In genomic region chr4:57854748-57855147, GRCh38 we compare ENCODE assay signal across 10 cellular contexts.
A peak's percentile ranks its signal among the peaks of the same experiment; 100 is the strongest.
DNase-seq lines count a peak whose midpoint lies in the region; ATAC-seq and TF ChIP-seq lines count a peak whose summit lies in the region.
"Had no signal": no experiment of that assay in that cellular context is flagged by ENCODE, and none has a peak within 500 bp of the region (broad histone marks: within the 10 kb centered on the region; RNA-seq: fewer than 3 reads in every experiment).

No MANE protein-coding gene starts in this region.

- no peaks in the 10 kb centered on the region for H3K27me3 Mint-ChIP-seq in activated CD8-positive, alpha-beta T cell treated with anti-CD3 and anti-CD28 coated beads, Interleukin-2, amount 10 ng/mL, durations not matched to agents 7 days and 5 days (ENCODE audit: low read depth)

- no peaks in the 10 kb centered on the region for H3K9me3 ChIP-seq in mesodermal cell (ENCODE audit: control insufficient read depth, low read length)

- in situ Hi-C loops in brain microvascular endothelial cell (cut with HindIII; ENCODE audit: low pct_ligation_motif_present, low sequenced_read_pairs) = no loop called here

- no peak overlapping the region for H3K27ac Mint-ChIP-seq in activated CD8-positive, alpha-beta T cell treated with anti-CD3 and anti-CD28 coated beads, Interleukin-2, amount 10 ng/mL, durations not matched to agents 7 days and 5 days

- ATAC-seq in GM18861 (IDR thresholded peaks at IDR 0.05; ENCODE audit: unreplicated experiment) = peak; percentile 72
- ATAC-seq in GM21723 (IDR thresholded peaks at IDR 0.05; ENCODE audit: unreplicated experiment) = peak; percentile 47
- no peak for ATAC-seq in activated CD8-positive, alpha-beta T cell treated with anti-CD3 and anti-CD28 coated beads, Interleukin-2, amount 10 ng/mL, durations not matched to agents 7 days and 5 days

- H3K36me3 Mint-ChIP-seq in activated CD8-positive, alpha-beta T cell treated with anti-CD3 and anti-CD28 coated beads, Interleukin-2, amount 10 ng/mL, durations not matched to agents 7 days and 5 days (ENCODE audit: low read depth) = no peaks in the 10 kb centered on the region

- H3K4me1 ChIP-seq in mesodermal cell (ENCODE audit: control insufficient read depth, insufficient read depth, low read length, poor library complexity, severe bottlenecking) = peaks cover 3% of the 10 kb centered on the region

- no peaks in the 10 kb centered on the region for H3K27me3 ChIP-seq in brain microvascular endothelial cell (replicated peaks)

- 83 to 100% methylated on average over 1 to 2 of the region's 3 CpGs for WGBS in mesodermal cell (ENCODE audit: insufficient coverage in 2 of 2), 2 experiments

- H3K4me3 ChIP-seq in Jurkat, Clone E6-1 (ENCODE audit: low read length) = peak overlapping the region; percentile 15; the same call in 1 of the 2 replicates
- H3K4me3 ChIP-seq in mesodermal cell (ENCODE audit: extremely low read depth, insufficient read depth, low read length, poor library complexity, severe bottlenecking) (no peak overlapping the region), brain microvascular endothelial cell (ENCODE audit: low read depth, low read length) (no peak overlapping the region)

- DNase-seq in Jurkat, Clone E6-1 (ENCODE audit: low read depth, low spot score) = peak; percentile 27
- DNase-seq in putamen (ENCODE audit: low spot score) (no peak), brain microvascular endothelial cell (no peak), GDM1 (lab: John Stamatoyannopoulos, UW) (no peak)
- no peak for DNase-seq in activated CD8-positive, alpha-beta T cell treated with anti-CD3 and anti-CD28 coated beads, Interleukin-2, amount 10 ng/mL, durations not matched to agents 7 days and 5 days
- DNase-seq: NCI-H1105 treated with DMSO at 0.1 percent for 48 hours; stimulated activated naive CD4-positive, alpha-beta T cell treated with Interleukin-2 at 50 U/mL for 16 hours had no signal

- POLR2A ChIA-PET in activated CD8-positive, alpha-beta T cell treated with anti-CD3 and anti-CD28 coated beads, Interleukin-2, amount 10 ng/mL, durations not matched to agents 7 days and 5 days (lab: Charles Lee) = no interaction called here

- H3K36me3 ChIP-seq in mesodermal cell (ENCODE audit: control insufficient read depth, insufficient read depth, low read length) (no peaks in the 10 kb centered on the region), brain microvascular endothelial cell (replicated peaks) (no peaks in the 10 kb centered on the region)

- H3K27ac ChIP-seq in mesodermal cell (ENCODE audit: low read depth, low read length, severe bottlenecking) = peak overlapping the region; percentile 29
- H3K27ac ChIP-seq in brain microvascular endothelial cell = no peak overlapping the region

- no peak overlapping the region for H3K4me3 Mint-ChIP-seq in activated CD8-positive, alpha-beta T cell treated with anti-CD3 and anti-CD28 coated beads, Interleukin-2, amount 10 ng/mL, durations not matched to agents 7 days and 5 days

- no peak for TF ChIP-seq CTCF in brain microvascular endothelial cell (IDR thresholded peaks at IDR 0.05; ENCODE audit: low read depth, low read length, missing control alignments)

- CTCF ChIA-PET in activated CD8-positive, alpha-beta T cell treated with anti-CD3 and anti-CD28 coated beads, Interleukin-2, amount 10 ng/mL, durations not matched to agents 7 days and 5 days (lab: Charles Lee) = no interaction called here

- H3K9me3 Mint-ChIP-seq in activated CD8-positive, alpha-beta T cell treated with anti-CD3 and anti-CD28 coated beads, Interleukin-2, amount 10 ng/mL, durations not matched to agents 7 days and 5 days (ENCODE audit: insufficient read depth) = no peaks in the 10 kb centered on the region

- no peaks in the 10 kb centered on the region for H3K4me1 Mint-ChIP-seq in activated CD8-positive, alpha-beta T cell treated with anti-CD3 and anti-CD28 coated beads, Interleukin-2, amount 10 ng/mL, durations not matched to agents 7 days and 5 days (ENCODE audit: low read depth)
